In the genomic region with DNA sequence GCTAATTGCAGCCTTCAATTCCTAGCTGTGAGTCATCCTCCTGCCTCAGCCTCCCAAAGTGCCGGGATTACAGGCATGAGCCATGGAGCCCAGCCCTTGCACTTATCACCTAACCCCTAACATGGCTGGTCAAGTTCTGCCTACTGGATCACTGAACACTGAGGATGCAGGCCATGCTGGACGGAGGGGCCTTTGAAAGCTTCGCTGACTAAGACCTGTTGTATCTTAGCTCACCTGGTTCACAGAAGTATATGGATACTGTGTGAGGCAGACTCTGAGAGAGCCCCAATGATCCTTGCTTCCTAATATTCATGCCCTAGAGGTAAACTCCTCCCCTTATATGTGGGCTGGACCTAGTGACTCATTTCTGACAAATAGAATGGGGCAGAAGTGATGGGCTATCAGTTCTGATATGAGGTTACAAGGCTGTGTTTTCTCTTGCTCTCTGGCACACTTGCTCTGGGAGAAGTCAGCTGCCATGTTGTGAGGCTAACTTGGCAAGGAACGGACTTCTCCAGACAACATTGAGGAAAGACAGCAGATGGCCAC, we compare ENCODE assay signal across 13 cellular contexts. TPM values are rescaled to one million over a fixed set of nuclear protein-coding genes. Genes with fewer than 3 reads are reported as not detected.
DNase-seq lines count a peak whose midpoint lies in the region; ATAC-seq and TF ChIP-seq lines count a peak whose summit lies in the region.
"Had no signal": no experiment of that assay in that cellular context is flagged by ENCODE, and none has a peak within 500 bp of the region (broad histone marks: within the 10 kb centered on the region; RNA-seq: fewer than 3 reads in every experiment).

No MANE protein-coding gene starts in this region.

- peaks cover 5% of the 10 kb centered on the region for H3K27me3 Mint-ChIP-seq in activated CD8-positive, alpha-beta memory T cell treated with anti-CD3 and anti-CD28 coated beads, Interleukin-2, amount 10 ng/mL, durations not matched to agents 7 days and 5 days
- H3K27me3 Mint-ChIP-seq in neural progenitor cell (ENCODE audit: insufficient read depth, low read depth), result no peaks in the 10 kb centered on the region
- H3K27me3 Mint-ChIP-seq: activated naive CD8-positive, alpha-beta T cell; T-helper 17 cell had no signal

- no peak overlapping the region for H3K4me3 ChIP-seq in gastroesophageal sphincter
- no peak overlapping the region for H3K4me3 ChIP-seq in suprapubic skin
- no peak overlapping the region for H3K4me3 ChIP-seq in neural progenitor cell
- H3K4me3 ChIP-seq: skin epidermis had no signal

- no peak overlapping the region for H3K9ac ChIP-seq in neural progenitor cell

- no peaks in the 10 kb centered on the region for H4K20me1 ChIP-seq in neural progenitor cell (ENCODE audit: low read depth)

- H3K27me3 ChIP-seq in gastroesophageal sphincter, result no peaks in the 10 kb centered on the region
- no peaks in the 10 kb centered on the region for H3K27me3 ChIP-seq in suprapubic skin
- no peaks in the 10 kb centered on the region for H3K27me3 ChIP-seq in neural progenitor cell

- H3K4me2 ChIP-seq in neural progenitor cell, result no peak overlapping the region

- no peaks in the 10 kb centered on the region for H3K36me3 Mint-ChIP-seq in activated CD8-positive, alpha-beta memory T cell treated with anti-CD3 and anti-CD28 coated beads, Interleukin-2, amount 10 ng/mL, durations not matched to agents 7 days and 5 days
- H3K36me3 Mint-ChIP-seq in neural progenitor cell, result no peaks in the 10 kb centered on the region
- H3K36me3 Mint-ChIP-seq: activated naive CD8-positive, alpha-beta T cell had no signal

- no peak overlapping the region for H3K4me3 Mint-ChIP-seq in activated CD8-positive, alpha-beta memory T cell treated with anti-CD3 and anti-CD28 coated beads, Interleukin-2, amount 10 ng/mL, durations not matched to agents 7 days and 5 days
- no peak overlapping the region for H3K4me3 Mint-ChIP-seq in neural progenitor cell
- H3K4me3 Mint-ChIP-seq: activated naive CD8-positive, alpha-beta T cell; HFFc6; T-helper 17 cell had no signal

- DNase-seq in activated CD8-positive, alpha-beta memory T cell treated with anti-CD3 and anti-CD28 coated beads, Interleukin-2, amount 10 ng/mL, durations not matched to agents 7 days and 5 days, result no peak
- no peak for DNase-seq in activated CD8-positive, alpha-beta memory T cell treated with anti-CD3 and anti-CD28 coated beads, Interleukin-2, amount 50 U/mL, for 48 hours
- peak; percentile 25 for DNase-seq in RKO (ENCODE audit: low spot score)
- no peak for DNase-seq in suprapubic skin (ENCODE audit: low spot score in 2 of 2)
- DNase-seq in activated effector memory CD4-positive, alpha-beta T cell treated with anti-CD3 and anti-CD28 coated beads, Interleukin-2, amount 50 U/mL, for 16 hours, result no peak
- no peak for DNase-seq in neural progenitor cell (ENCODE audit: low spot score)
- DNase-seq: HFFc6, T-helper 17 cell had no signal

- H3K36me3 ChIP-seq in gastroesophageal sphincter (no peaks in the 10 kb centered on the region), suprapubic skin (no peaks in the 10 kb centered on the region), neural progenitor cell (no peaks in the 10 kb centered on the region)

- H2AFZ ChIP-seq in neural progenitor cell (replicated peaks), result no peak overlapping the region

- H3K4me1 Mint-ChIP-seq in activated CD8-positive, alpha-beta memory T cell treated with anti-CD3 and anti-CD28 coated beads, Interleukin-2, amount 10 ng/mL, durations not matched to agents 7 days and 5 days, result peaks cover 13% of the 10 kb centered on the region
- H3K4me1 Mint-ChIP-seq in neural progenitor cell, result peaks cover 21% of the 10 kb centered on the region

- no peaks in the 10 kb centered on the region for H3K9me3 ChIP-seq in gastroesophageal sphincter
- H3K9me3 ChIP-seq in suprapubic skin, result no peaks in the 10 kb centered on the region
- H3K9me3 ChIP-seq in neural progenitor cell (ENCODE audit: low read depth), result no peaks in the 10 kb centered on the region

- no peaks in the 10 kb centered on the region for H3K9me3 Mint-ChIP-seq in activated CD8-positive, alpha-beta memory T cell treated with anti-CD3 and anti-CD28 coated beads, Interleukin-2, amount 10 ng/mL, durations not matched to agents 7 days and 5 days (ENCODE audit: low read depth)
- no peaks in the 10 kb centered on the region for H3K9me3 Mint-ChIP-seq in neural progenitor cell
- H3K9me3 Mint-ChIP-seq: HFFc6 had no signal

- H3K79me2 ChIP-seq in neural progenitor cell (ENCODE audit: low read depth), result no peaks in the 10 kb centered on the region

- CTCF ChIA-PET in activated CD8-positive, alpha-beta memory T cell treated with anti-CD3 and anti-CD28 coated beads, Interleukin-2, amount 10 ng/mL, durations not matched to agents 7 days and 5 days (lab: Charles Lee), result interaction anchor here (0.7 to 1.9 kb wide), 3 partner anchors 9 to 26 kb away, joined by 3 to 5 read pairs (median 3); no protein-coding TSS in a partner anchor

- no peak for TF ChIP-seq EP300 in gastroesophageal sphincter (IDR thresholded peaks at IDR 0.05)
- no peak for TF ChIP-seq EP300 in suprapubic skin (IDR thresholded peaks at IDR 0.05)

- H3K4me1 ChIP-seq in gastroesophageal sphincter, result peaks cover 0 to 38% (median 4%) of the 10 kb centered on the region in 3 donors
- H3K4me1 ChIP-seq in suprapubic skin, result peaks cover 16% of the 10 kb centered on the region
- H3K4me1 ChIP-seq in neural progenitor cell, result peaks cover 4% of the 10 kb centered on the region

- H3F3A ChIP-seq in neural progenitor cell (ENCODE audit: low read depth), result peaks cover 6% of the 10 kb centered on the region

- ATAC-seq in activated CD8-positive, alpha-beta memory T cell treated with anti-CD3 and anti-CD28 coated beads, Interleukin-2, amount 10 ng/mL, durations not matched to agents 7 days and 5 days, result peak; percentile 49
- ATAC-seq in gastroesophageal sphincter (no peak), GM21390 (IDR thresholded peaks at IDR 0.05; ENCODE audit: unreplicated experiment) (no peak)
- ATAC-seq: T-helper 17 cell had no signal

- TF ChIP-seq POLR2A in gastroesophageal sphincter (IDR thresholded peaks at IDR 0.05) (no peak), suprapubic skin (IDR thresholded peaks at IDR 0.05) (no peak)

- TF ChIP-seq CTCF in gastroesophageal sphincter (IDR thresholded peaks at IDR 0.05), result no peak
- no peak for TF ChIP-seq CTCF in suprapubic skin (IDR thresholded peaks at IDR 0.05)
- TF ChIP-seq CTCF in neural progenitor cell (IDR thresholded peaks at IDR 0.05), result no peak

- peak overlapping the region in 3 of 4 donors; percentile 25 to 50 (median 34) for H3K27ac ChIP-seq in gastroesophageal sphincter
- H3K27ac ChIP-seq in suprapubic skin, result peak overlapping the region; percentile 68
- H3K27ac ChIP-seq in neural progenitor cell, result no peak overlapping the region

- 100% methylated on average over 2 of the region's 4 CpGs; no CpG with 5 or more reads in 1 of the 2 donors for WGBS in gastroesophageal sphincter (ENCODE audit: low coverage in 1 of 2), 2 donors
- 89% methylated on average over 3 of the region's 4 CpGs for WGBS in suprapubic skin

- no peak overlapping the region for H3K27ac Mint-ChIP-seq in activated CD8-positive, alpha-beta memory T cell treated with anti-CD3 and anti-CD28 coated beads, Interleukin-2, amount 10 ng/mL, durations not matched to agents 7 days and 5 days
- H3K27ac Mint-ChIP-seq in neural progenitor cell, result no peak overlapping the region
- H3K27ac Mint-ChIP-seq: activated naive CD8-positive, alpha-beta T cell; HFFc6 had no signal

RNA-seq across cellular contexts. Expression of a gene that starts 11.7 kb away (rescaled TPM):
- not detected for total RNA-seq in activated CD8-positive, alpha-beta memory T cell treated with anti-CD3 and anti-CD28 coated beads, Interleukin-2, amount 10 ng/mL, durations not matched to agents 7 days and 5 days
- total RNA-seq in gastroesophageal sphincter, result not detected
- total RNA-seq in suprapubic skin, result under 1 TPM in 1 of 4 donors, not detected in 3; 0.45 TPM
- total RNA-seq in neural progenitor cell (ENCODE audit: low replicate concordance), result not detected in 2 replicates
- total RNA-seq: HFFc6, T-helper 17 cell, urinary bladder had no signal

RNA-seq across cellular contexts. Expression of a gene that starts 33.1 kb away (rescaled TPM):
- 10 to 100 TPM; 19.9 to 25.6 TPM for total RNA-seq in activated CD8-positive, alpha-beta memory T cell treated with anti-CD3 and anti-CD28 coated beads, Interleukin-2, amount 10 ng/mL, durations not matched to agents 7 days and 5 days
- total RNA-seq in gastroesophageal sphincter, result 100 to 1,000 TPM in 1 of 4 donors, 10 to 100 TPM in 3; 37.8 to 103 (median 57.5) TPM
- total RNA-seq in suprapubic skin, result 10 to 100 TPM; 38.9 to 60.5 (median 49.4) TPM
- 66.1 and 70.8 TPM in 2 replicates for total RNA-seq in neural progenitor cell (ENCODE audit: low replicate concordance)

RNA-seq across cellular contexts. Expression of a gene that starts 53.9 kb away (rescaled TPM):
- total RNA-seq in activated CD8-positive, alpha-beta memory T cell treated with anti-CD3 and anti-CD28 coated beads, Interleukin-2, amount 10 ng/mL, durations not matched to agents 7 days and 5 days, result 10 to 100 TPM; 68.0 to 70.5 TPM
- total RNA-seq in gastroesophageal sphincter (10 to 100 TPM; 17.8 to 29.3 (median 20.7) TPM), suprapubic skin (100 to 1,000 TPM; 140 to 188 (median 176) TPM), neural progenitor cell (ENCODE audit: low replicate concordance) (75.5 and 98.8 TPM in 2 replicates)
